ENCODE assay signal across 8 cellular contexts in genomic region chr11:58579192-58580129, GRCh38. TPM values are rescaled to one million over a fixed set of nuclear protein-coding genes. Genes with fewer than 3 reads are reported as not detected.
DNase-seq lines count a peak whose midpoint lies in the region; ATAC-seq and TF ChIP-seq lines count a peak whose summit lies in the region.

No MANE protein-coding gene starts in this region.

- peak; percentile 76 to 84 for TF ChIP-seq POLR2A in adrenal gland (IDR thresholded peaks at IDR 0.05)

- H3K27me3 ChIP-seq in adrenal gland (no peaks in the 10 kb centered on the region), upper lobe of right lung (no peaks in the 10 kb centered on the region)

- ATAC-seq in HG02840 (IDR thresholded peaks at IDR 0.05; ENCODE audit: low FRiP score, unreplicated experiment), result peak; percentile 40
- ATAC-seq in left cardiac atrium, result peak; percentile 71 to 73
- peak; percentile 82 for ATAC-seq in upper lobe of right lung

- intact Hi-C loops in adrenal gland (cut with DNase I), result no loop called here
- intact Hi-C loops in left cardiac atrium (cut with DNase I), result loop anchor here (5.0 to 10.0 kb wide), 4 partner anchors 38 to 565 kb away; partner anchors contain the start of genes CNTF (in 1 of the 2) and FAM111A (in 1 of the 2)
- intact Hi-C loops in posterior vena cava (cut with DNase I), result loop anchor here in 1 of 2 donors (10.0 kb wide), 1 partner anchor 45 kb away; the partner anchor contains the start of gene CNTF
- intact Hi-C loops in upper lobe of right lung (cut with DNase I), result no loop called here

- 0 to 1% (median 1%) methylated on average over 38 to 78 of the region's 78 CpGs for WGBS in adrenal gland, 4 donors

- peaks cover 22 to 73% of the 10 kb centered on the region in 2 donors for H3K4me1 ChIP-seq in adrenal gland (replicated peaks in 1 of 2)
- peaks cover 52% of the 10 kb centered on the region for H3K4me1 ChIP-seq in upper lobe of right lung

- DNase-seq in NCI-H1436 (lab: John Stamatoyannopoulos, UW) (peak; percentile 83), SW480 (ENCODE audit: low spot score) (peak; percentile 93), adrenal gland (peak; percentile 92 to 97 (median 95)), left cardiac atrium (peak; percentile 93), posterior vena cava (ENCODE audit: low spot score) (peak; percentile 97), upper lobe of right lung (peak; percentile 95)

- H3K27ac ChIP-seq in adrenal gland (peak overlapping the region; percentile 97 to 100 (median 99)), upper lobe of right lung (peak overlapping the region; percentile 100)

- H3K4me3 ChIP-seq in GM12875 (ENCODE audit: low read depth, low read length) (peak overlapping the region; percentile 92), adrenal gland (peak overlapping the region; percentile 69 to 98 (median 88)), upper lobe of right lung (peak overlapping the region; percentile 94)

- TF ChIP-seq CTCF in GM12875 (IDR thresholded peaks at IDR 0.05; ENCODE audit: borderline replicate concordance, insufficient read depth, low read depth, low read length), result peak; percentile 88
- peak; percentile 36 to 97 (median 88) for TF ChIP-seq CTCF in adrenal gland (IDR thresholded peaks at IDR 0.05)
- peak; percentile 80 for TF ChIP-seq CTCF in upper lobe of right lung (IDR thresholded peaks at IDR 0.05)

- H3K9me3 ChIP-seq in adrenal gland (replicated peaks in 1 of 3) (no peaks in the 10 kb centered on the region), upper lobe of right lung (no peaks in the 10 kb centered on the region)

- H3K36me3 ChIP-seq in adrenal gland (replicated peaks in 1 of 2) (no peaks in the 10 kb centered on the region), upper lobe of right lung (no peaks in the 10 kb centered on the region)

RNA-seq across cellular contexts. Expression of gene ZFP91, which starts 0.6 kb away (rescaled TPM):
- total RNA-seq in adrenal gland (10 to 100 TPM; 39.4 to 54.2 (median 49.5) TPM), left cardiac atrium (10 to 100 TPM; 49.8 to 58.6 TPM), posterior vena cava (10 to 100 TPM; 48.8 to 60.6 TPM), upper lobe of right lung (48.3 TPM)
- 10 to 100 TPM in 2 of 3 donors, 1 to 10 TPM in 1; 6.6 to 58.1 (median 13.8) TPM for polyA plus RNA-seq in adrenal gland

RNA-seq across cellular contexts. Expression of gene LPXN, which starts 3.8 kb away (rescaled TPM):
- total RNA-seq in adrenal gland (10 to 100 TPM in 4 of 8 donors, 1 to 10 TPM in 4; 3.1 to 15.1 (median 10.2) TPM), left cardiac atrium (1 to 10 TPM; 5.0 to 6.0 TPM), posterior vena cava (10 to 100 TPM in 1 of 2 donors, 1 to 10 TPM in 1; 7.9 to 10.7 TPM), upper lobe of right lung (46.5 TPM)
- polyA plus RNA-seq in adrenal gland, result 10 to 100 TPM in 2 of 3 donors, 1 to 10 TPM in 1; 9.5 to 24.5 (median 11.3) TPM

RNA-seq across cellular contexts. Expression of gene CNTF, which starts 43.0 kb away (rescaled TPM):
- total RNA-seq in adrenal gland, result 1 to 10 TPM in 3 of 8 donors, under 1 TPM in 5; 0.39 to 3.0 (median 0.84) TPM
- polyA plus RNA-seq in adrenal gland, result 1 to 10 TPM in 1 of 3 donors, under 1 TPM in 2; 0.16 to 1.1 (median 0.24) TPM
- total RNA-seq in left cardiac atrium, result 1 to 10 TPM; 1.2 to 1.5 TPM
- 1 to 10 TPM; 1.7 to 2.3 TPM for total RNA-seq in posterior vena cava
- total RNA-seq in upper lobe of right lung, result 1.2 TPM

Comparison
In these comparisons a context has a peak if more than half of its experiments do, and no peak if none do; other contexts are left out.
1. Peak in every context shown above with its lines: DNase-seq, ATAC-seq, H3K4me3 ChIP-seq and H3K27ac ChIP-seq.
2. intact Hi-C loops: an anchor here in left cardiac atrium (5.0 to 10.0 kb wide); none called in adrenal gland and upper lobe of right lung.